ENCODE assay signal across 14 cellular contexts in genomic region chr10:29860159-29860558, GRCh38.
DNase-seq lines count a peak whose midpoint lies in the region; ATAC-seq and TF ChIP-seq lines count a peak whose summit lies in the region.
"Had no signal": no experiment of that assay in that cellular context is flagged by ENCODE, and none has a peak within 500 bp of the region (broad histone marks: within the 10 kb centered on the region; RNA-seq: fewer than 3 reads in every experiment).

No MANE protein-coding gene starts in this region.

- no peaks in the 10 kb centered on the region for H3K36me3 Mint-ChIP-seq in activated T-helper 17 cell treated with anti-CD3 and anti-CD28 coated beads, Interleukin-2, amount 50 U/mL, for 72 hours (ENCODE audit: low read depth)
- H3K36me3 Mint-ChIP-seq: activated naive CD8-positive, alpha-beta T cell had no signal

- H3K4me3 Mint-ChIP-seq in activated T-helper 17 cell treated with anti-CD3 and anti-CD28 coated beads, Interleukin-2, amount 50 U/mL, for 72 hours, result no peak overlapping the region
- H3K4me3 Mint-ChIP-seq: activated naive CD8-positive, alpha-beta T cell; stimulated activated naive CD8-positive, alpha-beta T cell treated with anti-CD3 and anti-CD28 coated beads, Interleukin-15, Interleukin-2, amounts not matched to agents 100 ng/mL and 50 ng/mL, for 24 hours had no signal

- H3K4me1 ChIP-seq in esophagus muscularis mucosa, result peaks cover 6 to 41% (median 38%) of the 10 kb centered on the region in 4 donors
- H3K4me1 ChIP-seq in sigmoid colon, result peaks cover 0 to 61% (median 38%) of the 10 kb centered on the region in 4 donors

- H3K27me3 Mint-ChIP-seq in activated T-helper 17 cell treated with anti-CD3 and anti-CD28 coated beads, Interleukin-2, amount 50 U/mL, for 72 hours, result peaks cover 15% of the 10 kb centered on the region

- no peaks in the 10 kb centered on the region for H3K4me1 Mint-ChIP-seq in activated T-helper 17 cell treated with anti-CD3 and anti-CD28 coated beads, Interleukin-2, amount 50 U/mL, for 72 hours

- peak; percentile 41 for DNase-seq in AG20443 (ENCODE audit: low spot score)
- peak; percentile 57 for DNase-seq in MG63
- no peak for DNase-seq in esophagus muscularis mucosa (ENCODE audit: extremely low spot score)
- peak; percentile 81 for DNase-seq in sigmoid colon
- no peak for DNase-seq in NCI-H2171 treated with DMSO at 0.1 percent for 48 hours (lab: John Stamatoyannopoulos, UW)
- no peak for DNase-seq in NCI-H2196 (lab: John Stamatoyannopoulos, UW; ENCODE audit: unreplicated experiment)
- DNase-seq: activated T-cell treated with anti-CD3 and anti-CD28 coated beads for 4 hours; central memory CD4-positive, alpha-beta T cell; NCI-H1436 treated with DMSO at 0.1 percent for 48 hours; NCI-H526 had no signal

- H3K4me3 ChIP-seq in MG63 (no peak overlapping the region), esophagus muscularis mucosa (no peak overlapping the region), sigmoid colon (no peak overlapping the region)

- no peaks in the 10 kb centered on the region for H3K9me3 Mint-ChIP-seq in activated T-helper 17 cell treated with anti-CD3 and anti-CD28 coated beads, Interleukin-2, amount 50 U/mL, for 72 hours
- H3K9me3 Mint-ChIP-seq: stimulated activated naive CD8-positive, alpha-beta T cell treated with anti-CD3 and anti-CD28 coated beads, Interleukin-15, Interleukin-2, amounts not matched to agents 100 ng/mL and 50 ng/mL, for 24 hours had no signal

- TF ChIP-seq POLR2A in esophagus muscularis mucosa (IDR thresholded peaks at IDR 0.05; ENCODE audit: low read depth) (no peak), sigmoid colon (IDR thresholded peaks at IDR 0.05) (no peak)

- no peaks in the 10 kb centered on the region for H3K36me3 ChIP-seq in MG63
- H3K36me3 ChIP-seq in esophagus muscularis mucosa, result no peaks in the 10 kb centered on the region
- no peaks in the 10 kb centered on the region for H3K36me3 ChIP-seq in sigmoid colon

- no peak overlapping the region for H3K27ac Mint-ChIP-seq in activated T-helper 17 cell treated with anti-CD3 and anti-CD28 coated beads, Interleukin-2, amount 50 U/mL, for 72 hours
- H3K27ac Mint-ChIP-seq: activated naive CD8-positive, alpha-beta T cell; stimulated activated naive CD8-positive, alpha-beta T cell treated with anti-CD3 and anti-CD28 coated beads, Interleukin-15, Interleukin-2, amounts not matched to agents 100 ng/mL and 50 ng/mL, for 24 hours had no signal

- peak overlapping the region; percentile 53 to 81 (median 71) for H3K27ac ChIP-seq in esophagus muscularis mucosa (replicated peaks in 1 of 4)
- H3K27ac ChIP-seq in sigmoid colon, result peak overlapping the region; percentile 72 to 83 (median 77)

- no peaks in the 10 kb centered on the region for H3K9me3 ChIP-seq in MG63
- no peaks in the 10 kb centered on the region for H3K9me3 ChIP-seq in esophagus muscularis mucosa
- H3K9me3 ChIP-seq in sigmoid colon, result no peaks in the 10 kb centered on the region

- TF ChIP-seq CTCF in esophagus muscularis mucosa (IDR thresholded peaks at IDR 0.05), result no peak
- no peak for TF ChIP-seq CTCF in sigmoid colon (IDR thresholded peaks at IDR 0.05)

- no peaks in the 10 kb centered on the region for H3K27me3 ChIP-seq in MG63
- H3K27me3 ChIP-seq in esophagus muscularis mucosa, result no peaks in the 10 kb centered on the region
- H3K27me3 ChIP-seq in sigmoid colon, result no peaks in the 10 kb centered on the region

- no peak for ATAC-seq in activated T-helper 17 cell treated with anti-CD3 and anti-CD28 coated beads, Interleukin-2, amount 50 U/mL, for 72 hours (replicated peaks)
- no peak for ATAC-seq in GM21825 (IDR thresholded peaks at IDR 0.05; ENCODE audit: unreplicated experiment)

- 60% methylated on average over 9 of the region's 9 CpGs for WGBS in esophagus muscularis mucosa
- WGBS in sigmoid colon, 2 donors, result 79 to 84% methylated on average over 9 of the region's 9 CpGs

- intact Hi-C loops in esophagus muscularis mucosa (cut with DNase I), result loop anchor here (10.0 kb wide), 1 partner anchor 135 kb away; no protein-coding TSS in a partner anchor
- intact Hi-C loops in sigmoid colon (cut with DNase I), result no loop called here

- peak; percentile 16 for TF ChIP-seq EP300 in esophagus muscularis mucosa (IDR thresholded peaks at IDR 0.05)
- peak in 3 of 4 donors; percentile 27 to 79 (median 43) for TF ChIP-seq EP300 in sigmoid colon (IDR thresholded peaks at IDR 0.05)

Comparison
In these comparisons a context has a peak if more than half of its experiments do, and no peak if none do; other contexts are left out.
1. DNase-seq: peak in AG20443 (single experiment), MG63 (single experiment) and sigmoid colon (single experiment); none in esophagus muscularis mucosa (single experiment), NCI-H2171 treated with DMSO at 0.1 percent for 48 hours (single experiment) and NCI-H2196 (single experiment).